12 cellular contexts compared by ENCODE assay signal in genomic region chr22:30385913-30386312, GRCh38. TPM values are rescaled to one million over a fixed set of nuclear protein-coding genes. Genes with fewer than 3 reads are reported as not detected.
A peak's percentile ranks its signal among the peaks of the same experiment; 100 is the strongest.
DNase-seq lines count a peak whose midpoint lies in the region; ATAC-seq and TF ChIP-seq lines count a peak whose summit lies in the region.
"Had no signal": no experiment of that assay in that cellular context is flagged by ENCODE, and none has a peak within 500 bp of the region (broad histone marks: within the 10 kb centered on the region; RNA-seq: fewer than 3 reads in every experiment).

No MANE protein-coding gene starts in this region.

- H3K23ac ChIP-seq in IMR-90 (ENCODE audit: low read depth, low read length) = peak overlapping the region; percentile 51; the same call in 1 of the 2 replicates

- peak overlapping the region; percentile 98 for H2AK9ac ChIP-seq in IMR-90 (replicated peaks; ENCODE audit: low read depth, low read length, poor library complexity)

- H3K36me3 ChIP-seq in BLaER1 treated with 17β-estradiol and CSF1 and Interleukin-3, amounts not matched to agents 10 nM and 100 nM = peaks cover 0 to 27% (median 0%) of the 10 kb centered on the region in 11 experiments; a peak in 6 of 22 replicates
- H3K36me3 ChIP-seq in IMR-90 (ENCODE audit: control insufficient read depth, insufficient read depth, low read length) (peaks cover 29% of the 10 kb centered on the region), transverse colon (no peaks in the 10 kb centered on the region), mammary epithelial cell (ENCODE audit: insufficient read depth, low read length) (no peaks in the 10 kb centered on the region)
- H3K36me3 ChIP-seq: SJSA1 had no signal

- H3K4me1 ChIP-seq in BLaER1 treated with 17β-estradiol and CSF1 and Interleukin-3, amounts not matched to agents 10 nM and 100 nM = peaks cover 14 to 24% (median 19%) of the 10 kb centered on the region in 10 experiments
- H3K4me1 ChIP-seq in IMR-90 (ENCODE audit: control insufficient read depth, insufficient read depth, low read length) (peaks cover 9% of the 10 kb centered on the region), transverse colon (peaks cover 6 to 14% (median 11%) of the 10 kb centered on the region in 4 donors), mammary epithelial cell (ENCODE audit: insufficient read depth, low read length) (peaks cover 11% of the 10 kb centered on the region)

- TF ChIP-seq RAD21 in IMR-90 (IDR thresholded peaks at IDR 0.05; ENCODE audit: low read length) = no peak

- POLR2A ChIA-PET in IMR-90 (lab: Charles Lee; ENCODE audit: unreplicated experiment) = interaction anchor here (0.6 kb wide), 2 partner anchors 122 to 181 kb away, joined by 3 read pairs; no protein-coding TSS in a partner anchor

- TF ChIP-seq CTCF in IMR-90 (conservative IDR thresholded peaks at IDR 0.05; ENCODE audit: low read depth, low read length) (no peak), brain (conservative IDR thresholded peaks at IDR 0.05) (no peak), nephron (IDR thresholded peaks at IDR 0.05; ENCODE audit: unreplicated experiment in 3 of 3) (no peak), transverse colon (IDR thresholded peaks at IDR 0.05) (no peak), mammary epithelial cell (conservative IDR thresholded peaks at IDR 0.05 in 1 of 2, IDR thresholded peaks at IDR 0.05 in 1 of 2; ENCODE audit: extremely low read depth in 1 of 2, insufficient read depth in 1 of 2, low read depth in 1 of 2, low read length in 2 of 2) (no peak)

- H3K79me1 ChIP-seq in IMR-90 (ENCODE audit: low read depth in 1 of 2, low read length in 2 of 2) = peaks cover 11 to 17% of the 10 kb centered on the region in 2 experiments

- H2BK15ac ChIP-seq in IMR-90 (ENCODE audit: low read depth, low read length) = no peak overlapping the region

- WGBS in IMR-90 (ENCODE audit: extremely low coverage in 2 of 2, insufficient read length in 1 of 2), 2 experiments = no CpG with 5 or more reads among the region's 8 CpGs
- 96% methylated on average over 8 of the region's 8 CpGs; no CpG with 5 or more reads in 1 of the 2 donors for WGBS in transverse colon (ENCODE audit: low coverage in 1 of 2), 2 donors
- WGBS in mammary epithelial cell (ENCODE audit: low coverage, missing lambda C conversion rate) = 91% methylated on average over 5 of the region's 8 CpGs

- peak overlapping the region; percentile 23 for H2AFZ ChIP-seq in IMR-90 (replicated peaks; ENCODE audit: low read length, poor library complexity)
- H2AFZ ChIP-seq in mammary epithelial cell (ENCODE audit: low read depth, low read length) = no peak overlapping the region

- no peak overlapping the region for H2BK5ac ChIP-seq in IMR-90 (ENCODE audit: low read depth, low read length, poor library complexity, severe bottlenecking)

- CTCF ChIA-PET in IMR-90 (lab: Yijun Ruan, JAX) = no interaction called here
- CTCF ChIA-PET in mammary epithelial cell (lab: Charles Lee; ENCODE audit: low non-redundant PET) = no interaction called here

- peaks cover 17% of the 10 kb centered on the region for H3K4me1 Mint-ChIP-seq in brain
- H3K4me1 Mint-ChIP-seq in nephron = peaks cover 5% of the 10 kb centered on the region

- H4K8ac ChIP-seq in IMR-90 (ENCODE audit: low read depth in 2 of 2, low read length in 2 of 2) = peak overlapping the region in 1 of 2 experiments; percentile 97; a peak in 2 of 4 replicates

- H3K14ac ChIP-seq in IMR-90 (replicated peaks; ENCODE audit: low read depth, low read length) = 0 out of 2 replicates have a peak overlapping the region, but pooled peaks have one; percentile 98

- ATAC-seq in IMR-90 (ENCODE audit: low read depth) = no peak

- peak overlapping the region in 8 of 11 experiments; percentile 81 to 90 (median 86); a peak in 10 of 22 replicates for H3K9ac ChIP-seq in BLaER1 treated with 17β-estradiol and CSF1 and Interleukin-3, amounts not matched to agents 10 nM and 100 nM
- H3K9ac ChIP-seq in IMR-90 (ENCODE audit: low read depth, low read length) (peak overlapping the region; percentile 93), mammary epithelial cell (ENCODE audit: insufficient read depth, low read length) (no peak overlapping the region)

- no peak for TF ChIP-seq POLR2A in IMR-90 (IDR thresholded peaks at IDR 0.05; ENCODE audit: low read depth, low read length)
- TF ChIP-seq POLR2A in transverse colon (IDR thresholded peaks at IDR 0.05) = no peak

- in situ Hi-C loops in IMR-90 (cut with MboI; ENCODE audit: low sequenced_read_pairs) = no loop called here
- in situ Hi-C loops in transverse colon (cut with MboI; ENCODE audit: low pct_ligation_motif_present in 1 of 4, low pct_unique_long_range_greater_than_20kb in 1 of 4, low sequenced_read_pairs in 3 of 4) = loop anchor here (10.0 to 25.0 kb wide), 6 partner anchors 99 to 281 kb away; partner anchors contain the start of genes CASTOR1 (in 2 of the 4) and OSM (in 1 of the 4)
- in situ Hi-C loops in mammary epithelial cell (cut with MboI; ENCODE audit: low sequenced_read_pairs in 2 of 2) = loop anchor here (5.0 to 25.0 kb wide), 4 partner anchors 101 to 281 kb away; partner anchors contain the start of gene CASTOR1 (in 1 of the 2)

- intact Hi-C loops in IMR-90 (cut with micrococcal nuclease) = loop anchor here (2.0 kb wide), 3 partner anchors 37 to 277 kb away; no protein-coding TSS in a partner anchor
- intact Hi-C loops in transverse colon (cut with DNase I; ENCODE audit: low total_unique reads) = loop anchor here (10.0 kb wide), 1 partner anchor 281 kb away; no protein-coding TSS in a partner anchor
- intact Hi-C loops in mammary epithelial cell (cut with micrococcal nuclease) = loop anchor here (2.0 kb wide), 2 partner anchors 29 to 59 kb away; partner anchors contain the start of genes CCDC157, SF3A1 and TBC1D10A

- H3K4me3 Mint-ChIP-seq in brain = peak overlapping the region; percentile 85 to 91 (median 89)
- H3K4me3 Mint-ChIP-seq in nephron = peak overlapping the region; percentile 85 to 88 (median 87)

- BruUV-seq in IMR-90 (replicated peaks; lab: Mats Ljungman, UMichigan) (no TSS peak), mammary epithelial cell (replicated peaks; lab: Mats Ljungman, UMichigan) (no TSS peak)

- H2BK20ac ChIP-seq in IMR-90 (ENCODE audit: low read depth, low read length) = no peak overlapping the region

- H3K27ac ChIP-seq in BLaER1 treated with 17β-estradiol and CSF1 and Interleukin-3, amounts not matched to agents 10 nM and 100 nM = no peak overlapping the region
- H3K27ac ChIP-seq in IMR-90 (ENCODE audit: insufficient read depth, low read length) (no peak overlapping the region), transverse colon (no peak overlapping the region), mammary epithelial cell (ENCODE audit: insufficient read depth, low read depth, low read length) (no peak overlapping the region)
- H3K27ac ChIP-seq: SJSA1 had no signal

- no peak overlapping the region for H2BK120ac ChIP-seq in IMR-90 (ENCODE audit: low read depth, low read length)

- H3K27me3 Mint-ChIP-seq in brain (peaks cover 7% of the 10 kb centered on the region), nephron (ENCODE audit: low read depth) (no peaks in the 10 kb centered on the region)

- peak overlapping the region; percentile 92 for H3K4ac ChIP-seq in IMR-90 (ENCODE audit: low read depth, low read length)

- TF ChIP-seq EP300 in transverse colon (IDR thresholded peaks at IDR 0.05; ENCODE audit: low read depth) = no peak

- H3K27ac Mint-ChIP-seq in brain (peak overlapping the region; percentile 52 to 92 (median 86)), nephron (peak overlapping the region in 1 of 3 experiments; percentile 55)

- peak overlapping the region in 4 of 10 experiments; percentile 68 to 83 (median 74); a peak in 2 of 20 replicates for H3K4me3 ChIP-seq in BLaER1 treated with 17β-estradiol and CSF1 and Interleukin-3, amounts not matched to agents 10 nM and 100 nM
- H3K4me3 ChIP-seq in IMR-90 (ENCODE audit: insufficient read depth, low read depth, low read length) = no peak overlapping the region
- H3K4me3 ChIP-seq in transverse colon = no peak overlapping the region
- H3K4me3 ChIP-seq in mammary epithelial cell (replicated peaks in 1 of 3; ENCODE audit: insufficient read depth in 1 of 3, low read depth in 2 of 3, low read length in 3 of 3) = no peak overlapping the region

- no peak overlapping the region; the same call in 1 of the 2 replicates for H4K91ac ChIP-seq in IMR-90 (ENCODE audit: insufficient read depth, low read depth, low read length)

- no peaks in the 10 kb centered on the region for H3K79me2 ChIP-seq in mammary epithelial cell (ENCODE audit: insufficient read depth, low read length)

- no peaks in the 10 kb centered on the region for H3K27me3 ChIP-seq in BLaER1 treated with 17β-estradiol and CSF1 and Interleukin-3, amounts not matched to agents 10 nM and 100 nM
- H3K27me3 ChIP-seq in IMR-90 (ENCODE audit: control insufficient read depth, insufficient read depth, low read length) = no peaks in the 10 kb centered on the region
- no peaks in the 10 kb centered on the region for H3K27me3 ChIP-seq in transverse colon
- H3K27me3 ChIP-seq in mammary epithelial cell (ENCODE audit: insufficient read depth, low read length) = no peaks in the 10 kb centered on the region
- H3K27me3 ChIP-seq: SJSA1 had no signal

- H2AK5ac ChIP-seq in IMR-90 (ENCODE audit: low read depth, low read length) = peak overlapping the region; percentile 99; the same call in 1 of the 2 replicates

- dilution Hi-C loops in IMR-90 (cut with HindIII; ENCODE audit: low sequenced_read_pairs, unreplicated experiment) = no loop called here
- dilution Hi-C loops in mammary epithelial cell (cut with HindIII; ENCODE audit: low sequenced_read_pairs) = no loop called here

- H3K36me3 Mint-ChIP-seq in brain (peaks cover 14% of the 10 kb centered on the region), nephron (ENCODE audit: low read depth) (peaks cover 7% of the 10 kb centered on the region)

- H4K5ac ChIP-seq in IMR-90 (ENCODE audit: low read depth, low read length) = no peak overlapping the region

- peaks cover 3% of the 10 kb centered on the region; the same call in 1 of the 2 replicates for H3K9me1 ChIP-seq in IMR-90 (ENCODE audit: insufficient read depth, low read length)

- H3K18ac ChIP-seq in IMR-90 (ENCODE audit: low read depth, low read length) = no peak overlapping the region

- H3K9me3 Mint-ChIP-seq in brain = peaks cover 0 to 4% (median 0%) of the 10 kb centered on the region in 5 experiments
- H3K9me3 Mint-ChIP-seq in nephron = no peaks in the 10 kb centered on the region

- peak overlapping the region; percentile 72 to 98 (median 86); a peak in 21 of 22 replicates for H3K4me2 ChIP-seq in BLaER1 treated with 17β-estradiol and CSF1 and Interleukin-3, amounts not matched to agents 10 nM and 100 nM
- peak overlapping the region; percentile 96 for H3K4me2 ChIP-seq in IMR-90 (ENCODE audit: low read depth, low read length)
- H3K4me2 ChIP-seq in mammary epithelial cell (ENCODE audit: insufficient read depth, low read depth, low read length) = no peak overlapping the region

- H3K56ac ChIP-seq in IMR-90 (ENCODE audit: extremely low read depth, insufficient read depth, low read length) = no peak overlapping the region

- H3K9me3 ChIP-seq in BLaER1 treated with 17β-estradiol and CSF1 and Interleukin-3, amounts not matched to agents 10 nM and 100 nM (replicated peaks in 1 of 11) = peaks cover 0 to 5% (median 0%) of the 10 kb centered on the region in 11 experiments; a peak in 8 of 22 replicates
- H3K9me3 ChIP-seq in IMR-90 (ENCODE audit: control insufficient read depth, insufficient read depth, low read length) = no peaks in the 10 kb centered on the region
- no peaks in the 10 kb centered on the region for H3K9me3 ChIP-seq in transverse colon
- no peaks in the 10 kb centered on the region for H3K9me3 ChIP-seq in mammary epithelial cell (replicated peaks; ENCODE audit: insufficient read depth, low read length)

- DNase-seq in IMR-90 (no peak), transverse colon (no peak), mammary epithelial cell (no peak), NCI-H510A treated with DMSO at 0.1 percent for 48 hours (lab: John Stamatoyannopoulos, UW) (no peak), C1 segment of cervical spinal cord (lab: John Stamatoyannopoulos, UW) (no peak)
- DNase-seq: DMS79 treated with DMSO at 0.1 percent for 48 hours, NCI-H1092 treated with DMSO at 0.1 percent for 48 hours, NCI-H69 had no signal

- H4K20me1 ChIP-seq in BLaER1 treated with 17β-estradiol and CSF1 and Interleukin-3, amounts not matched to agents 10 nM and 100 nM = peaks cover 0 to 4% (median 0%) of the 10 kb centered on the region in 11 experiments; a peak in 1 of 22 replicates
- no peaks in the 10 kb centered on the region for H4K20me1 ChIP-seq in IMR-90 (ENCODE audit: insufficient read depth, low read length)
- no peaks in the 10 kb centered on the region for H4K20me1 ChIP-seq in mammary epithelial cell (ENCODE audit: insufficient read depth, low read length)

RNA-seq across cellular contexts. Expression of gene RNF215, which starts 1.3 kb away (rescaled TPM):
- total RNA-seq in IMR-90 (2012; rRNA removed) (13.6 and 15.8 TPM in 2 replicates), transverse colon (10 to 100 TPM in 2 of 4 donors, 1 to 10 TPM in 2; 3.2 to 65.5 (median 9.8) TPM), mammary epithelial cell (10 to 100 TPM; 21.6 to 22.0 TPM)
- polyA plus RNA-seq in IMR-90 (2012; rRNA removed) (21.4 and 21.9 TPM in 2 replicates), brain (ENCODE audit: insufficient read depth, low read depth, low replicate concordance) (8.0 TPM), mammary epithelial cell (5.0 TPM)
- polyA plus RNA-seq in IMR-90 (2012; cell fraction: cytosol; rRNA removed) = 12.5 and 16.5 TPM in 2 replicates
- polyA plus RNA-seq in IMR-90 (2012; cell fraction: nucleus; rRNA removed; ENCODE audit: low replicate concordance) = 74.1 and 148 TPM in 2 replicates
- polyA minus RNA-seq in mammary epithelial cell = 46.1 TPM

RNA-seq across cellular contexts. Expression of gene SEC14L2, which starts 10.9 kb away (rescaled TPM):
- total RNA-seq in IMR-90 (2012; rRNA removed) (37.8 and 54.8 TPM in 2 replicates), transverse colon (1 to 10 TPM in 3 of 4 donors, not detected in 1; 2.2 to 5.5 (median 4.5) TPM), mammary epithelial cell (100 to 1,000 TPM; 171 to 266 TPM)
- polyA plus RNA-seq in IMR-90 (2012; rRNA removed) (24.0 and 38.7 TPM in 2 replicates), brain (ENCODE audit: insufficient read depth, low read depth, low replicate concordance) (25.3 TPM), mammary epithelial cell (168 TPM)
- polyA plus RNA-seq in IMR-90 (2012; cell fraction: cytosol; rRNA removed) = 10.1 and 20.7 TPM in 2 replicates
- 57.9 and 59.4 TPM in 2 replicates for polyA plus RNA-seq in IMR-90 (2012; cell fraction: nucleus; rRNA removed; ENCODE audit: low replicate concordance)
- 208 TPM for polyA minus RNA-seq in mammary epithelial cell

RNA-seq across cellular contexts. Expression of gene CCDC157, which starts 29.1 kb away (rescaled TPM):
- 0.83 and 0.90 TPM in 2 replicates for total RNA-seq in IMR-90 (2012; rRNA removed)
- 2.2 and 2.6 TPM in 2 replicates for polyA plus RNA-seq in IMR-90 (2012; rRNA removed)
- 2.1 and 2.8 TPM in 2 replicates for polyA plus RNA-seq in IMR-90 (2012; cell fraction: cytosol; rRNA removed)
- polyA plus RNA-seq in IMR-90 (2012; cell fraction: nucleus; rRNA removed; ENCODE audit: low replicate concordance) = 3.1 and 7.3 TPM in 2 replicates
- 5.1 TPM for polyA plus RNA-seq in brain (ENCODE audit: insufficient read depth, low read depth, low replicate concordance)
- total RNA-seq in transverse colon = 1 to 10 TPM; 1.4 to 5.2 (median 3.3) TPM
- 1 to 10 TPM; 1.9 to 3.2 TPM for total RNA-seq in mammary epithelial cell
- polyA plus RNA-seq in mammary epithelial cell = 1.6 TPM
- 1.9 TPM for polyA minus RNA-seq in mammary epithelial cell

RNA-seq across cellular contexts. Expression of gene SF3A1, which starts 29.2 kb away (rescaled TPM):
- total RNA-seq in IMR-90 (2012; rRNA removed) = 36.9 and 49.7 TPM in 2 replicates
- polyA plus RNA-seq in IMR-90 (2012; rRNA removed) = 67.2 and 68.9 TPM in 2 replicates
- 118 and 156 TPM in 2 replicates for polyA plus RNA-seq in IMR-90 (2012; cell fraction: cytosol; rRNA removed)
- 109 and 114 TPM in 2 replicates for polyA plus RNA-seq in IMR-90 (2012; cell fraction: nucleus; rRNA removed; ENCODE audit: low replicate concordance)
- polyA plus RNA-seq in brain (ENCODE audit: insufficient read depth, low read depth, low replicate concordance) = 205 TPM
- total RNA-seq in transverse colon = 100 to 1,000 TPM in 2 of 4 donors, 10 to 100 TPM in 2; 73.2 to 664 (median 99.3) TPM
- total RNA-seq in mammary epithelial cell = 100 to 1,000 TPM in 1 of 2 donors, 10 to 100 TPM in 1; 45.0 to 163 TPM
- 45.2 TPM for polyA plus RNA-seq in mammary epithelial cell
- 645 TPM for polyA minus RNA-seq in mammary epithelial cell

RNA-seq across cellular contexts. Expression of gene MTFP1, which starts 39.7 kb away (rescaled TPM):
- total RNA-seq in IMR-90 (2012; rRNA removed) (5.6 and 7.3 TPM in 2 replicates), transverse colon (10 to 100 TPM in 3 of 4 donors, 1 to 10 TPM in 1; 2.0 to 48.6 (median 21.4) TPM), mammary epithelial cell (1 to 10 TPM; 1.5 to 6.9 TPM)
- polyA plus RNA-seq in IMR-90 (2012; rRNA removed) (7.7 and 8.1 TPM in 2 replicates), brain (ENCODE audit: insufficient read depth, low read depth, low replicate concordance) (10.5 TPM), mammary epithelial cell (14.3 TPM)
- polyA plus RNA-seq in IMR-90 (2012; cell fraction: cytosol; rRNA removed) = 26.6 and 29.1 TPM in 2 replicates
- 10.3 and 20.5 TPM in 2 replicates for polyA plus RNA-seq in IMR-90 (2012; cell fraction: nucleus; rRNA removed; ENCODE audit: low replicate concordance)
- not detected for polyA minus RNA-seq in mammary epithelial cell
